Comparison of ENCODE assay signal across 14 cellular contexts in the genomic region with DNA sequence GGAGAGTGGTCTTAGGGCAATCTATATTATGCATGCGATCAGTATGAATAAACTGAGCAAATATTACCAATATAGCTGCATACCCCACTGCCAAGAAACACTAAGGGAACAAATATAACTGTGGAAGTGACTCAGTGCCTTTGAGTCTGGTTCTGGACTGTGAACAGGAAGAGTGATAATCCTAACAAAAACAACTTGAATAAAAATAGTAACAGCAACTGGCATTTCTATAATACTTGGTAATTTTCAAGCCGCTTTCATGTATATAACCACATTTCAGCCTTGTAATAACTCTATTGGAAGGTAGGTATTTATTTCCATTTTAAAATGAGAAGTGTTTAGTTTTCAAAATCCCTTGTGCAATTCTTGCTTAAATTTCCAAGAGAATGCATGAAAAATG.
DNase-seq lines count a peak whose midpoint lies in the region; ATAC-seq, FAIRE-seq and TF ChIP-seq lines count a peak whose summit lies in the region.
"Had no signal": no experiment of that assay in that cellular context is flagged by ENCODE, and none has a peak within 500 bp of the region (broad histone marks: within the 10 kb centered on the region; RNA-seq: fewer than 3 reads in every experiment).

No MANE protein-coding gene starts in this region.

- H4K8ac ChIP-seq in mesenchymal stem cell (ENCODE audit: low read length): no peak overlapping the region

- H3K4me1 ChIP-seq in right lobe of liver (no peaks in the 10 kb centered on the region), HepG2 (ENCODE audit: insufficient read depth, low read length) (no peaks in the 10 kb centered on the region), mesenchymal stem cell (ENCODE audit: control insufficient read depth, insufficient read depth, low read depth, low read length) (peaks cover 6% of the 10 kb centered on the region)

- TF ChIP-seq CTCF in right lobe of liver (IDR thresholded peaks at IDR 0.05): no peak
- TF ChIP-seq CTCF in HepG2 (CRISPR knock-in tag; IDR thresholded peaks at IDR 0.05): no peak

- no peaks in the 10 kb centered on the region for H3K79me2 ChIP-seq in HepG2 (ENCODE audit: insufficient read depth, low read length)

- H3K27me3 ChIP-seq in right lobe of liver (no peaks in the 10 kb centered on the region), HepG2 (ENCODE audit: control insufficient read depth in 1 of 2, insufficient read depth in 2 of 2, low read length in 2 of 2) (no peaks in the 10 kb centered on the region), mesenchymal stem cell (ENCODE audit: control insufficient read depth in 1 of 2, insufficient read depth in 1 of 2, low read length in 2 of 2) (no peaks in the 10 kb centered on the region)
- H3K27me3 ChIP-seq: stomach had no signal

- ATAC-seq in right lobe of liver (peak in 3 of 4 donors; percentile 30 to 67 (median 43)), HepG2 (no peak), GM18505 (IDR thresholded peaks at IDR 0.05; ENCODE audit: unreplicated experiment) (no peak), HG02870 (IDR thresholded peaks at IDR 0.05; ENCODE audit: unreplicated experiment) (no peak)
- ATAC-seq: activated T-cell treated with anti-CD3 and anti-CD28 coated beads, Interleukin-2, amount 50 U/mL, for 72 hours had no signal

- H2AK5ac ChIP-seq in mesenchymal stem cell (ENCODE audit: low read length, severe bottlenecking): no peak overlapping the region

- BruUV-seq in HepG2 (replicated peaks; lab: Mats Ljungman, UMichigan): no TSS peak

- H4K91ac ChIP-seq in mesenchymal stem cell (ENCODE audit: low read length): no peak overlapping the region

- H3K36me3 ChIP-seq in right lobe of liver: no peaks in the 10 kb centered on the region
- H3K36me3 ChIP-seq in HepG2 (replicated peaks in 1 of 2; ENCODE audit: control insufficient read depth in 1 of 2, insufficient read depth in 2 of 2, low read length in 2 of 2): no peaks in the 10 kb centered on the region
- no peaks in the 10 kb centered on the region for H3K36me3 ChIP-seq in mesenchymal stem cell (ENCODE audit: control insufficient read depth in 1 of 2, insufficient read depth in 2 of 2, low read depth in 1 of 2, low read length in 2 of 2)
- H3K36me3 ChIP-seq: stomach had no signal

- H3K27ac ChIP-seq in right lobe of liver: no peak overlapping the region
- no peak overlapping the region for H3K27ac ChIP-seq in HepG2 (ENCODE audit: extremely low read length, insufficient read depth, low read length)
- no peak overlapping the region for H3K27ac ChIP-seq in mesenchymal stem cell (ENCODE audit: low read length, poor library complexity, severe bottlenecking)

- no peak for FAIRE-seq in HepG2 (lab: Jason Lieb, UNC)
- FAIRE-seq: A204.1, small intestine had no signal

- H2BK5ac ChIP-seq in mesenchymal stem cell (ENCODE audit: low read depth, low read length, poor library complexity, severe bottlenecking): no peak overlapping the region

- intact Hi-C loops in right lobe of liver (cut with DNase I) (no loop called here), HepG2 (cut with micrococcal nuclease; ENCODE audit: unreplicated experiment) (no loop called here)

- H3K14ac ChIP-seq in mesenchymal stem cell (ENCODE audit: low read length in 2 of 2): no peak overlapping the region

- no peak overlapping the region for H3K23ac ChIP-seq in mesenchymal stem cell (ENCODE audit: low read length in 2 of 2)

- no peaks in the 10 kb centered on the region for H4K20me1 ChIP-seq in HepG2 (ENCODE audit: insufficient read depth, low read length)

- H3K4me2 ChIP-seq in HepG2 (ENCODE audit: low read depth, low read length) (no peak overlapping the region), mesenchymal stem cell (ENCODE audit: low read length, poor library complexity, severe bottlenecking) (no peak overlapping the region)

- no peak overlapping the region for H2BK15ac ChIP-seq in mesenchymal stem cell (ENCODE audit: low read depth, poor library complexity, severe bottlenecking)

- no peak overlapping the region for H3K9ac ChIP-seq in HepG2 (ENCODE audit: insufficient read depth, low read depth, low read length)
- H3K9ac ChIP-seq in mesenchymal stem cell (ENCODE audit: low read length): peak overlapping the region; percentile 48

- DNase-seq in right lobe of liver (no peak), HepG2 (ENCODE audit: low spot score) (no peak), dermis blood vessel endothelial cell (peak; percentile 37), mesenchymal stem cell (peak; percentile 44), inferior parietal cortex (ENCODE audit: extremely low spot score) (no peak), SKM-1 treated with dmso at 0.1 percent for 144 hours (lab: John Stamatoyannopoulos, UW; ENCODE audit: unreplicated experiment) (no peak)
- DNase-seq: activated CD4-positive, alpha-beta T cell treated with anti-CD3 and anti-CD28 coated beads, Interleukin-2, amount 50 U/mL, for 1 hour; activated T-cell treated with anti-CD3 and anti-CD28 coated beads, Interleukin-2, amount 50 U/mL, for 72 hours; Calu3; small intestine; stomach had no signal

- H3K79me1 ChIP-seq in mesenchymal stem cell (replicated peaks; ENCODE audit: low read length, poor library complexity, severe bottlenecking): no peaks in the 10 kb centered on the region

- TF ChIP-seq POLR2A in right lobe of liver (IDR thresholded peaks at IDR 0.05) (no peak), HepG2 (IDR thresholded peaks at IDR 0.05; ENCODE audit: insufficient read depth in 1 of 2, low read depth in 2 of 2, low read length in 2 of 2) (no peak), GM18505 (IDR thresholded peaks at IDR 0.05; ENCODE audit: borderline replicate concordance, extremely low read depth, insufficient read depth, insufficient read length) (no peak)

- in situ Hi-C loops in HepG2 (cut with HindIII; ENCODE audit: extremely low pct_ligation_motif_present, low pct_unique_long_range_greater_than_20kb): no loop called here

- H3K18ac ChIP-seq in mesenchymal stem cell (ENCODE audit: low read depth in 1 of 2, low read length in 2 of 2): no peak overlapping the region

- H2BK12ac ChIP-seq in mesenchymal stem cell (ENCODE audit: low read length in 2 of 2): no peak overlapping the region

- H3K4me3 ChIP-seq in right lobe of liver (no peak overlapping the region), HepG2 (replicated peaks in 1 of 3; ENCODE audit: insufficient read depth in 1 of 3, low read depth in 2 of 3, low read length in 3 of 3) (no peak overlapping the region), mesenchymal stem cell (ENCODE audit: insufficient read depth in 1 of 2, low read depth in 1 of 2, low read length in 2 of 2) (no peak overlapping the region)
- H3K4me3 ChIP-seq: stomach had no signal

- TF ChIP-seq EP300 in HepG2 (IDR thresholded peaks at IDR 0.05; ENCODE audit: low read depth in 2 of 2, low read length in 2 of 2) (no peak), HepG2 (CRISPR knock-in tag; IDR thresholded peaks at IDR 0.05; ENCODE audit: borderline replicate concordance) (no peak)

- POLR2A ChIA-PET in HepG2 (lab: Yijun Ruan, JAX): no interaction called here

- 29% methylated on average over 2 of the region's 2 CpGs for WGBS in right lobe of liver (ENCODE audit: insufficient coverage, low coverage, low lambda C conversion rate, missing lambda C conversion rate)
- WGBS in HepG2 (ENCODE audit: low lambda C conversion rate): 22% methylated on average over 2 of the region's 2 CpGs
- no CpG with 5 or more reads among the region's 2 CpGs for WGBS in mesenchymal stem cell

- no peak overlapping the region for H3K4ac ChIP-seq in mesenchymal stem cell (ENCODE audit: low read depth in 1 of 2, low read length in 2 of 2)

- CTCF ChIA-PET in HepG2 (lab: Yijun Ruan, JAX; ENCODE audit: low intra/inter-chr PET ratio, low total read pairs): no interaction called here

- H2AFZ ChIP-seq in HepG2 (ENCODE audit: low read length) (no peak overlapping the region), mesenchymal stem cell (ENCODE audit: low read depth, low read length) (no peak overlapping the region)

- no peak overlapping the region for H2BK120ac ChIP-seq in mesenchymal stem cell (ENCODE audit: low read depth, low read length)

- no peak for TF ChIP-seq RAD21 in HepG2 (CRISPR knock-in tag; IDR thresholded peaks at IDR 0.05)

- H3K9me3 ChIP-seq in right lobe of liver (no peaks in the 10 kb centered on the region), HepG2 (ENCODE audit: low read length) (0 out of 2 replicates have a peak, but pooled peaks cover 4% of the 10 kb centered on the region), mesenchymal stem cell (ENCODE audit: control insufficient read depth, low read length) (no peaks in the 10 kb centered on the region)
- H3K9me3 ChIP-seq: stomach had no signal

TF ChIP-seq in HepG2, 621 proteins besides CTCF, POLR2A, EP300 and RAD21 (continues in another document):
- TF ChIP-seq, protein P1, sequence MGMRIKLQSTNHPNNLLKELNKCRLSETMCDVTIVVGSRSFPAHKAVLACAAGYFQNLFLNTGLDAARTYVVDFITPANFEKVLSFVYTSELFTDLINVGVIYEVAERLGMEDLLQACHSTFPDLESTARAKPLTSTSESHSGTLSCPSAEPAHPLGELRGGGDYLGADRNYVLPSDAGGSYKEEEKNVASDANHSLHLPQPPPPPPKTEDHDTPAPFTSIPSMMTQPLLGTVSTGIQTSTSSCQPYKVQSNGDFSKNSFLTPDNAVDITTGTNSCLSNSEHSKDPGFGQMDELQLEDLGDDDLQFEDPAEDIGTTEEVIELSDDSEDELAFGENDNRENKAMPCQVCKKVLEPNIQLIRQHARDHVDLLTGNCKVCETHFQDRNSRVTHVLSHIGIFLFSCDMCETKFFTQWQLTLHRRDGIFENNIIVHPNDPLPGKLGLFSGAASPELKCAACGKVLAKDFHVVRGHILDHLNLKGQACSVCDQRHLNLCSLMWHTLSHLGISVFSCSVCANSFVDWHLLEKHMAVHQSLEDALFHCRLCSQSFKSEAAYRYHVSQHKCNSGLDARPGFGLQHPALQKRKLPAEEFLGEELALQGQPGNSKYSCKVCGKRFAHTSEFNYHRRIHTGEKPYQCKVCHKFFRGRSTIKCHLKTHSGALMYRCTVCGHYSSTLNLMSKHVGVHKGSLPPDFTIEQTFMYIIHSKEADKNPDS (CRISPR knock-in tag; IDR thresholded peaks at IDR 0.05): no peak
- TF ChIP-seq, protein P2, sequence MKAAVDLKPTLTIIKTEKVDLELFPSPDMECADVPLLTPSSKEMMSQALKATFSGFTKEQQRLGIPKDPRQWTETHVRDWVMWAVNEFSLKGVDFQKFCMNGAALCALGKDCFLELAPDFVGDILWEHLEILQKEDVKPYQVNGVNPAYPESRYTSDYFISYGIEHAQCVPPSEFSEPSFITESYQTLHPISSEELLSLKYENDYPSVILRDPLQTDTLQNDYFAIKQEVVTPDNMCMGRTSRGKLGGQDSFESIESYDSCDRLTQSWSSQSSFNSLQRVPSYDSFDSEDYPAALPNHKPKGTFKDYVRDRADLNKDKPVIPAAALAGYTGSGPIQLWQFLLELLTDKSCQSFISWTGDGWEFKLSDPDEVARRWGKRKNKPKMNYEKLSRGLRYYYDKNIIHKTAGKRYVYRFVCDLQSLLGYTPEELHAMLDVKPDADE (CRISPR knock-in tag; IDR thresholded peaks at IDR 0.05): no peak
- TF ChIP-seq U2AF1 (optimal IDR thresholded peaks at IDR 0.05; ENCODE audit: low read depth, low read length) (no peak), ONECUT2 (CRISPR knock-in tag; IDR thresholded peaks at IDR 0.05) (no peak), MTF2 (CRISPR knock-in tag; IDR thresholded peaks at IDR 0.05; ENCODE audit: borderline replicate concordance) (no peak), HNRNPK (IDR thresholded peaks at IDR 0.05; ENCODE audit: low read depth, low read length, poor library complexity, severe bottlenecking) (no peak)

Comparison
In these comparisons a context has a peak if more than half of its experiments do, and no peak if none do; other contexts are left out.
1. ATAC-seq: peak in right lobe of liver (3 of 4); none in HepG2 (single experiment), GM18505 (single experiment) and HG02870 (single experiment).
2. DNase-seq: peak in dermis blood vessel endothelial cell (single experiment) and mesenchymal stem cell (single experiment); none in right lobe of liver (0 of 3), HepG2 (single experiment), inferior parietal cortex (single experiment) and SKM-1 treated with dmso at 0.1 percent for 144 hours (single experiment).